In the genomic region with DNA sequence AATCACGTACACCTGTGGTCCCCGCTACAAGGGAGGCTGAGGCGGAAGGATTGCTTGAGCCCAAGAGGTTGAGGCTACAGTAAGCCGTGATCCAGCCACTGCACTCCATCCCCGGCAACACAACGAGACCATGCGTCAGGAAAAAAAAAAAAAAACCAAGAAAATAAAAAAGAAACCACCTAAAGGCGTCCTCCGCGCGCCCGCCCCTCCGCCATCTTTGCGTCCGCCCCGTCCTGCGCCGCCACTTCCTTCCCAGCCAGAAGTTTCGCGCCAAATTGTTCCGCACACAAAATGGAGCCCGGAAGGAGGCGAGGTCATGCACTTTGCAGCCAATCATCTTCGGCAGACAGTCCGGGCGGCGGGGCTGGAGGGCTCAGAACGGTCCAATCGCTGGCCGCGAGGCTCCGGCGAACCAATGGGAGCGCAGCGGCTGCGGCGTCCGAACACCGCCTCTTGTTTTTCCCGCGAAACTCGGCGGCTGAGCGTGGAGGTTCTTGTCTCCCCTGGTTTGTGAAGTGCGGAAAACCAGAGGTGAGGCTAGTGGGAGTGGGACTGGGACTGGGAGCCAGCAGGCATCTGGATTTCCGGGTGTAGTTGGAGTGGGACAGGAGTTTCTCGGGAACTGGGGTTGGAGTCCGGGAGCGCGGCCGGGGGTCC, we compare ENCODE assay signal across 1 cellular context.
TF ChIP-seq lines count a peak whose summit lies in the region.

Gene MCM5, plus strand, starts transcription at position 463 of the 657 bp plus-strand sequence. CDS start 299 bp downstream, outside the sequence.

TF ChIP-seq in HepG2, 621 proteins besides CTCF, POLR2A, EP300 and RAD21 (continued from another document and continues in another):
- TF ChIP-seq ZNF766 (CRISPR knock-in tag; IDR thresholded peaks at IDR 0.05; ENCODE audit: borderline replicate concordance), result no peak; the same call in 1 of the 2 replicates
- TF ChIP-seq ZNF83 (CRISPR knock-in tag; IDR thresholded peaks at IDR 0.05; ENCODE audit: borderline replicate concordance), result no peak; the same call in 1 of the 2 replicates
- peak; percentile 60; the same call in 1 of the 2 replicates for TF ChIP-seq SMYD3 (CRISPR knock-in tag; IDR thresholded peaks at IDR 0.05)
- TF ChIP-seq PAWR (CRISPR knock-in tag; IDR thresholded peaks at IDR 0.05; ENCODE audit: borderline replicate concordance), result no peak
- no peak for TF ChIP-seq ZNF264 (CRISPR knock-in tag; IDR thresholded peaks at IDR 0.05)
- TF ChIP-seq, protein P1, sequence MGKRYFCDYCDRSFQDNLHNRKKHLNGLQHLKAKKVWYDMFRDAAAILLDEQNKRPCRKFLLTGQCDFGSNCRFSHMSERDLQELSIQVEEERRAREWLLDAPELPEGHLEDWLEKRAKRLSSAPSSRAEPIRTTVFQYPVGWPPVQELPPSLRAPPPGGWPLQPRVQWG (CRISPR knock-in tag; IDR thresholded peaks at IDR 0.05; ENCODE audit: borderline replicate concordance, low read depth), result no peak
- TF ChIP-seq SCMH1 (CRISPR knock-in tag; IDR thresholded peaks at IDR 0.05; ENCODE audit: borderline replicate concordance), result no peak
- no peak for TF ChIP-seq ZNF589 (CRISPR knock-in tag; conservative IDR thresholded peaks at IDR 0.05)
- TF ChIP-seq, protein P2, sequence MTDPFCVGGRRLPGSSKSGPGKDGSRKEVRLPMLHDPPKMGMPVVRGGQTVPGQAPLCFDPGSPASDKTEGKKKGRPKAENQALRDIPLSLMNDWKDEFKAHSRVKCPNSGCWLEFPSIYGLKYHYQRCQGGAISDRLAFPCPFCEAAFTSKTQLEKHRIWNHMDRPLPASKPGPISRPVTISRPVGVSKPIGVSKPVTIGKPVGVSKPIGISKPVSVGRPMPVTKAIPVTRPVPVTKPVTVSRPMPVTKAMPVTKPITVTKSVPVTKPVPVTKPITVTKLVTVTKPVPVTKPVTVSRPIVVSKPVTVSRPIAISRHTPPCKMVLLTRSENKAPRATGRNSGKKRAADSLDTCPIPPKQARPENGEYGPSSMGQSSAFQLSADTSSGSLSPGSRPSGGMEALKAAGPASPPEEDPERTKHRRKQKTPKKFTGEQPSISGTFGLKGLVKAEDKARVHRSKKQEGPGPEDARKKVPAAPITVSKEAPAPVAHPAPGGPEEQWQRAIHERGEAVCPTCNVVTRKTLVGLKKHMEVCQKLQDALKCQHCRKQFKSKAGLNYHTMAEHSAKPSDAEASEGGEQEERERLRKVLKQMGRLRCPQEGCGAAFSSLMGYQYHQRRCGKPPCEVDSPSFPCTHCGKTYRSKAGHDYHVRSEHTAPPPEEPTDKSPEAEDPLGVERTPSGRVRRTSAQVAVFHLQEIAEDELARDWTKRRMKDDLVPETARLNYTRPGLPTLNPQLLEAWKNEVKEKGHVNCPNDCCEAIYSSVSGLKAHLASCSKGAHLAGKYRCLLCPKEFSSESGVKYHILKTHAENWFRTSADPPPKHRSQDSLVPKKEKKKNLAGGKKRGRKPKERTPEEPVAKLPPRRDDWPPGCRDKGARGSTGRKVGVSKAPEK (CRISPR knock-in tag; IDR thresholded peaks at IDR 0.05; ENCODE audit: borderline replicate concordance), result no peak
- no peak for TF ChIP-seq HNRNPH1 (optimal IDR thresholded peaks at IDR 0.05; ENCODE audit: low read depth, low read length)
- no peak; the same call in 1 of the 2 replicates for TF ChIP-seq RXRA (CRISPR knock-in tag; IDR thresholded peaks at IDR 0.05)
- TF ChIP-seq ATF3 (CRISPR knock-in tag; IDR thresholded peaks at IDR 0.05), result 0 out of 2 replicates have a peak, but pooled peaks have one; percentile 25
- TF ChIP-seq, protein P3, sequence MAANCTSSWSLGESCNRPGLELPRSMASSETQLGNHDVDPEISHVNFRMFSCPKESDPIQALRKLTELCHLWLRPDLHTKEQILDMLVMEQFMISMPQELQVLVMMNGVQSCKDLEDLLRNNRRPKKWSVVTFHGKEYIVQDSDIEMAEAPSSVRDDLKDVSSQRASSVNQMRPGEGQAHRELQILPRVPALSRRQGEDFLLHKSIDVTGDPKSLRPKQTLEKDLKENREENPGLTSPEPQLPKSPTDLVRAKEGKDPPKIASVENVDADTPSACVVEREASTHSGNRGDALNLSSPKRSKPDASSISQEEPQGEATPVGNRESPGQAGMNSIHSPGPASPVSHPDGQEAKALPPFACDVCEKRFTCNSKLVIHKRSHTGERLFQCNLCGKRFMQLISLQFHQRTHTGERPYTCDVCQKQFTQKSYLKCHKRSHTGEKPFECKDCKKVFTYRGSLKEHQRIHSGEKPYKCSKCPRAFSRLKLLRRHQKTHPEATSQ (CRISPR knock-in tag; IDR thresholded peaks at IDR 0.05; ENCODE audit: borderline replicate concordance), result peak; percentile 47; the same call in 1 of the 2 replicates
- TF ChIP-seq KAT8 (CRISPR knock-in tag; IDR thresholded peaks at IDR 0.05), result peak; percentile 96
- TF ChIP-seq ZNF430 (CRISPR knock-in tag; IDR thresholded peaks at IDR 0.05), result peak; percentile 64
- TF ChIP-seq, protein P4, sequence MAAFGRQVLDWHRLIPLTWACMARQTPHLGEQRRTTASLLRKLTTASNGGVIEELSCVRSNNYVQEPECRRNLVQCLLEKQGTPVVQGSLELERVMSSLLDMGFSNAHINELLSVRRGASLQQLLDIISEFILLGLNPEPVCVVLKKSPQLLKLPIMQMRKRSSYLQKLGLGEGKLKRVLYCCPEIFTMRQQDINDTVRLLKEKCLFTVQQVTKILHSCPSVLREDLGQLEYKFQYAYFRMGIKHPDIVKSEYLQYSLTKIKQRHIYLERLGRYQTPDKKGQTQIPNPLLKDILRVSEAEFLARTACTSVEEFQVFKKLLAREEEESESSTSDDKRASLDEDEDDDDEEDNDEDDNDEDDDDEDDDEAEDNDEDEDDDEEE (CRISPR knock-in tag; IDR thresholded peaks at IDR 0.05), result no peak
- no peak for TF ChIP-seq ZFP37 (CRISPR knock-in tag; IDR thresholded peaks at IDR 0.05; ENCODE audit: borderline replicate concordance)
- no peak for TF ChIP-seq ZBTB40 (IDR thresholded peaks at IDR 0.05)
- no peak; the same call in 1 of the 2 replicates for TF ChIP-seq ZBTB40 (CRISPR knock-in tag; IDR thresholded peaks at IDR 0.05)
- no peak; the same call in 1 of the 2 replicates for TF ChIP-seq ZNF678 (CRISPR knock-in tag; IDR thresholded peaks at IDR 0.05)
- no peak; the same call in 1 of the 2 replicates for TF ChIP-seq MED13 (CRISPR knock-in tag; IDR thresholded peaks at IDR 0.05)
- no peak for TF ChIP-seq ZNF775 (CRISPR knock-in tag; IDR thresholded peaks at IDR 0.05; ENCODE audit: borderline replicate concordance)
- 0 out of 2 replicates have a peak, but pooled peaks have one; percentile 8 for TF ChIP-seq NR2F6 (IDR thresholded peaks at IDR 0.05)
- peak; percentile 25; the same call in 1 of the 2 replicates for TF ChIP-seq NR2F6 (CRISPR knock-in tag; IDR thresholded peaks at IDR 0.05)
- peak; percentile 46 for TF ChIP-seq ASH2L (IDR thresholded peaks at IDR 0.05; ENCODE audit: insufficient read length, low read depth, low read length)
- TF ChIP-seq HDAC1 (CRISPR knock-in tag; IDR thresholded peaks at IDR 0.05), result peak; percentile 83
- no peak for TF ChIP-seq JUN (CRISPR knock-in tag; IDR thresholded peaks at IDR 0.05)
- TF ChIP-seq ZNF335 (CRISPR knock-in tag; IDR thresholded peaks at IDR 0.05), result no peak
- TF ChIP-seq GLI4 (CRISPR knock-in tag; IDR thresholded peaks at IDR 0.05; ENCODE audit: borderline replicate concordance), result 0 out of 2 replicates have a peak, but pooled peaks have one; percentile 63
- TF ChIP-seq TRAFD1 (CRISPR knock-in tag; IDR thresholded peaks at IDR 0.05; ENCODE audit: borderline replicate concordance), result no peak
- TF ChIP-seq PRMT3 (CRISPR knock-in tag; IDR thresholded peaks at IDR 0.05; ENCODE audit: borderline replicate concordance, low read depth), result 0 out of 2 replicates have a peak, but pooled peaks have one; percentile 8
- no peak for TF ChIP-seq ZNF552 (CRISPR knock-in tag; IDR thresholded peaks at IDR 0.05; ENCODE audit: borderline replicate concordance)
- peak; percentile 89 for TF ChIP-seq KDM5B (CRISPR knock-in tag; IDR thresholded peaks at IDR 0.05; ENCODE audit: borderline replicate concordance)
- TF ChIP-seq ATAD3A (CRISPR knock-in tag; IDR thresholded peaks at IDR 0.05), result no peak
